ENCODE assay signal across 17 cellular contexts in the genomic region with DNA sequence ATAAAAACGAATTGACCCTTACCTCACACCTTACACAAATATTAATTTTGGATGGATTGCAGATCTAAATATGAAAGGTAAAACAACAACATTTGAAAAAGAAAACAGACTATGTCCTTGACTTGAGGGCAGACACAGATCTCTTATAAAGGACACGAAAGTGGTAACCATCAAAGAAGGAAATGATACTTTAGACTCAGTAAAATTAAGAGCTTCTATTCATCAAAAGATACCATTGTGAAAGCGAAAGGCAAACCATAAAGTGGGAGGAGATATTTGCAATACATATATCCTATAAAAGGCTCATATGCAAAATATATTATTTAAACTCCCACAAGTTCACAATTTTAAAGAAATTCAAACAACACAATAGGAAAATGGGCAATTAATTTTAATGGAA. TPM values are rescaled to one million over a fixed set of nuclear protein-coding genes. Genes with fewer than 3 reads are reported as not detected.
A peak's percentile ranks its signal among the peaks of the same experiment; 100 is the strongest.
DNase-seq lines count a peak whose midpoint lies in the region; ATAC-seq and TF ChIP-seq lines count a peak whose summit lies in the region.
"Had no signal": no experiment of that assay in that cellular context is flagged by ENCODE, and none has a peak within 500 bp of the region (broad histone marks: within the 10 kb centered on the region; RNA-seq: fewer than 3 reads in every experiment).

No MANE protein-coding gene starts in this region.

- DNase-seq in GM12865 (ENCODE audit: low read depth): peak; percentile 21
- no peak for DNase-seq in DMS79 (lab: John Stamatoyannopoulos, UW)
- DNase-seq in middle frontal gyrus (ENCODE audit: extremely low spot score, low spot score): no peak
- no peak for DNase-seq in NCI-H82 treated with DMSO at 0.1 percent for 48 hours (lab: John Stamatoyannopoulos, UW; ENCODE audit: unreplicated experiment)
- DNase-seq in dermis blood vessel endothelial cell: no peak
- DNase-seq: activated B cell treated with CpG ODN at 0.5 μM for 24 hours; activated naive CD4-positive, alpha-beta T cell; NCI-H2227 treated with DMSO at 0.1 percent for 48 hours; right cardiac atrium; transverse colon had no signal

- peak; percentile 46 for ATAC-seq in GM19025 (IDR thresholded peaks at IDR 0.05; ENCODE audit: low read depth, unreplicated experiment)
- ATAC-seq in GM21825 (IDR thresholded peaks at IDR 0.05; ENCODE audit: unreplicated experiment): peak; percentile 89
- peak; percentile 85 for ATAC-seq in HG03520 (IDR thresholded peaks at IDR 0.05; ENCODE audit: unreplicated experiment)
- ATAC-seq: HCT116, K562, right cardiac atrium had no signal

- no peak for TF ChIP-seq CTCF in GM12865 (IDR thresholded peaks at IDR 0.05; ENCODE audit: insufficient read depth, low read depth, low read length, missing control alignments)

- no peak overlapping the region for H3K4me3 ChIP-seq in GM12865 (ENCODE audit: low read depth, low read length)
- H3K4me3 ChIP-seq: BLaER1, K562, transverse colon had no signal

RNA-seq across cellular contexts. Expression of gene HEPACAM, which starts 5.0 kb away (rescaled TPM):
- under 0.01 TPM in 1 of 2 replicates, not detected in the other for total RNA-seq in dermis blood vessel endothelial cell
- total RNA-seq: activated B cell treated with CpG ODN at 0.5 μM for 24 hours, K562 had no signal

RNA-seq across cellular contexts. Expression of gene HEPN1, which starts 11.7 kb away (rescaled TPM):
- not detected in 2 replicates for total RNA-seq in dermis blood vessel endothelial cell
- total RNA-seq: activated B cell treated with CpG ODN at 0.5 μM for 24 hours, fibroblast of lung, K562, right cardiac atrium, transverse colon had no signal

RNA-seq across cellular contexts. Expression of gene CCDC15, which starts 23.2 kb away (rescaled TPM):
- total RNA-seq in dermis blood vessel endothelial cell: 1.5 and 2.9 TPM in 2 replicates

RNA-seq across cellular contexts. Expression of gene ROBO4, which starts 33.1 kb away (rescaled TPM):
- 521 and 692 TPM in 2 replicates for total RNA-seq in dermis blood vessel endothelial cell
- total RNA-seq: activated B cell treated with CpG ODN at 0.5 μM for 24 hours, K562 had no signal
